Comparison of ENCODE assay signal across 9 cellular contexts in genomic region chr3:27134165-27134796, GRCh38.
DNase-seq lines count a peak whose midpoint lies in the region; ATAC-seq, FAIRE-seq and TF ChIP-seq lines count a peak whose summit lies in the region.
"Had no signal": no experiment of that assay in that cellular context is flagged by ENCODE, and none has a peak within 500 bp of the region (broad histone marks: within the 10 kb centered on the region; RNA-seq: fewer than 3 reads in every experiment).

No MANE protein-coding gene starts in this region.

- RAD21 ChIA-PET in GM12878 (lab: Charles Lee; ENCODE audit: unreplicated experiment) = interaction anchor here (1.0 to 1.9 kb wide), 7 partner anchors 48 to 1194 kb away, joined by 3 to 25 read pairs (median 6); no protein-coding TSS in a partner anchor

- ATAC-seq in GM12878 = peak; percentile 97

- H3K9ac ChIP-seq in GM12878 (ENCODE audit: control insufficient read depth, insufficient read depth, low read length) = no peak overlapping the region
- H3K9ac ChIP-seq: BLaER1 had no signal

- H3K27ac ChIP-seq in GM12878 (ENCODE audit: control insufficient read depth, insufficient read depth) = no peak overlapping the region
- H3K27ac ChIP-seq: BLaER1 had no signal

- FAIRE-seq in GM12878 (lab: Jason Lieb, UNC) = peak; percentile 69

- DNase-seq in DMS79 treated with DMSO at 0.1 percent for 48 hours (lab: John Stamatoyannopoulos, UW) (peak; percentile 44), DMS79 (lab: John Stamatoyannopoulos, UW) (no peak), HCEC 1CT (peak; percentile 47), M059J (ENCODE audit: low read depth) (peak; percentile 61), T-helper 22 cell (ENCODE audit: low read depth) (peak; percentile 4), GM12878 (ENCODE audit: low read depth, low spot score) (peak; percentile 8), iPS DF 4.7 (ENCODE audit: extremely low read depth, low spot score) (peak; percentile 49)
- peak; percentile 24 to 41 for DNase-seq in stimulated activated CD4-positive, alpha-beta T cell treated with anti-CD3 and anti-CD28 coated beads, Interleukin-12 subunit alpha, Interleukin-12 subunit beta, amount 100 ng/mL, for 24 hours (ENCODE audit: low read depth in 2 of 2)

- CTCF ChIA-PET in GM12878 (lab: Yijun Ruan, JAX) = interaction anchor here (0.6 to 3.5 kb wide), 22 partner anchors 8 to 546 kb away, joined by 3 to 67 read pairs (median 4); no protein-coding TSS in a partner anchor

- POLR2A ChIA-PET in GM12878 (lab: Charles Lee) = no interaction called here

- no peak overlapping the region for H2AFZ ChIP-seq in GM12878 (ENCODE audit: control insufficient read depth, low read depth, low read length)

- no peaks in the 10 kb centered on the region for H3K27me3 ChIP-seq in GM12878 (replicated peaks in 1 of 2; ENCODE audit: control insufficient read depth in 2 of 2, insufficient read depth in 2 of 2, low read length in 1 of 2)
- H3K27me3 ChIP-seq: BLaER1 had no signal

- no peaks in the 10 kb centered on the region for H3K36me3 ChIP-seq in GM12878 (ENCODE audit: control insufficient read depth in 2 of 2, insufficient read depth in 2 of 2, low read length in 1 of 2)
- H3K36me3 ChIP-seq: BLaER1 had no signal

- no peak for TF ChIP-seq POLR2A in GM12878 (IDR thresholded peaks at IDR 0.05; ENCODE audit: low read depth, low read length)

- no TSS peak for BruUV-seq in GM12878 (replicated peaks; lab: Mats Ljungman, UMichigan)

- intact Hi-C loops in GM12878 (cut with micrococcal nuclease; ENCODE audit: unreplicated experiment) = loop anchor here (1.0 to 5.0 kb wide), 3 partner anchors 120 to 547 kb away; no protein-coding TSS in a partner anchor

- TF ChIP-seq EP300 in GM12878 (IDR thresholded peaks at IDR 0.05; ENCODE audit: borderline replicate concordance in 1 of 2, control insufficient read depth in 1 of 2, low read depth in 2 of 2, low read length in 2 of 2) = no peak

- TF ChIP-seq RAD21 in GM12878 (IDR thresholded peaks at IDR 0.05; ENCODE audit: insufficient read depth, low read depth, low read length) = peak; percentile 92

- in situ Hi-C loops in GM12878 (cut with MboI) = loop anchor here (25.0 kb wide), 2 partner anchors 528 to 1203 kb away; partner anchors contain the start of genes AZI2 and ZCWPW2

- peak; percentile 85 to 90 (median 90) for TF ChIP-seq CTCF in GM12878 (IDR thresholded peaks at IDR 0.05 in 2 of 3, conservative IDR thresholded peaks at IDR 0.05 in 1 of 3; ENCODE audit: control insufficient read depth in 2 of 3, extremely low read depth in 1 of 3, insufficient read depth in 1 of 3, low read depth in 3 of 3, low read length in 3 of 3)

- no peaks in the 10 kb centered on the region for H3K4me1 ChIP-seq in GM12878 (ENCODE audit: control insufficient read depth, insufficient read depth, low read length)
- H3K4me1 ChIP-seq: BLaER1 had no signal

- H3K79me2 ChIP-seq in GM12878 (ENCODE audit: control insufficient read depth, insufficient read depth, low read length) = no peaks in the 10 kb centered on the region

- 50% methylated on average over 2 of the region's 2 CpGs for WGBS in GM12878 (ENCODE audit: insufficient coverage, insufficient replicate concordance, low lambda C conversion rate, missing lambda C conversion rate)

- SMC1A ChIA-PET in GM12878 (lab: Charles Lee; ENCODE audit: uncharacterized antibody, unreplicated experiment) = interaction anchor here (0.9 to 2.0 kb wide), 11 partner anchors 9 to 546 kb away, joined by 3 to 27 read pairs (median 4); no protein-coding TSS in a partner anchor

- H3K4me3 ChIP-seq in GM12878 = no peak overlapping the region
- H3K4me3 ChIP-seq: BLaER1 had no signal

- no peak overlapping the region for H3K4me2 ChIP-seq in GM12878 (ENCODE audit: control insufficient read depth, insufficient read depth)
- H3K4me2 ChIP-seq: BLaER1 had no signal

- H3K9me3 ChIP-seq in GM12878 (replicated peaks; ENCODE audit: control insufficient read depth, insufficient read depth, low read length) = no peaks in the 10 kb centered on the region
- H3K9me3 ChIP-seq: BLaER1 had no signal

- no peaks in the 10 kb centered on the region for H4K20me1 ChIP-seq in GM12878 (ENCODE audit: control insufficient read depth, insufficient read depth)
- H4K20me1 ChIP-seq: BLaER1 had no signal

TF ChIP-seq in GM12878, 131 proteins besides CTCF, POLR2A, EP300 and RAD21:
- TF ChIP-seq YY1 (IDR thresholded peaks at IDR 0.05; ENCODE audit: low read depth, low read length) = 0 out of 2 replicates have a peak, but pooled peaks have one; percentile 38
- TF ChIP-seq SMC3 (IDR thresholded peaks at IDR 0.05; ENCODE audit: borderline replicate concordance, low read length) = peak; percentile 76; the same call in 1 of the 2 replicates
- 0 out of 2 replicates have a peak, but pooled peaks have one; percentile 18 for TF ChIP-seq ZNF24 (IDR thresholded peaks at IDR 0.05)
- no peak for TF ChIP-seq ZNF274 (IDR thresholded peaks at IDR 0.05; ENCODE audit: insufficient read depth, insufficient read length)
- TF ChIP-seq TCF3 (IDR thresholded peaks at IDR 0.05; ENCODE audit: borderline replicate concordance, insufficient read depth, low read depth, low read length) = no peak
- peak; percentile 21; the same call in 1 of the 2 replicates for TF ChIP-seq SPI1 (IDR thresholded peaks at IDR 0.05; ENCODE audit: borderline replicate concordance, insufficient read depth, low read depth, low read length)
- 0 out of 2 replicates have a peak, but pooled peaks have one; percentile 17 for TF ChIP-seq NR2C1 (IDR thresholded peaks at IDR 0.05)
- no peak for TF ChIP-seq MLLT1 (IDR thresholded peaks at IDR 0.05)
- TF ChIP-seq RUNX3 (IDR thresholded peaks at IDR 0.05; ENCODE audit: low read length) = 0 out of 2 replicates have a peak, but pooled peaks have one; percentile 10
